Comparison of ENCODE assay signal across 16 cellular contexts in the genomic region with DNA sequence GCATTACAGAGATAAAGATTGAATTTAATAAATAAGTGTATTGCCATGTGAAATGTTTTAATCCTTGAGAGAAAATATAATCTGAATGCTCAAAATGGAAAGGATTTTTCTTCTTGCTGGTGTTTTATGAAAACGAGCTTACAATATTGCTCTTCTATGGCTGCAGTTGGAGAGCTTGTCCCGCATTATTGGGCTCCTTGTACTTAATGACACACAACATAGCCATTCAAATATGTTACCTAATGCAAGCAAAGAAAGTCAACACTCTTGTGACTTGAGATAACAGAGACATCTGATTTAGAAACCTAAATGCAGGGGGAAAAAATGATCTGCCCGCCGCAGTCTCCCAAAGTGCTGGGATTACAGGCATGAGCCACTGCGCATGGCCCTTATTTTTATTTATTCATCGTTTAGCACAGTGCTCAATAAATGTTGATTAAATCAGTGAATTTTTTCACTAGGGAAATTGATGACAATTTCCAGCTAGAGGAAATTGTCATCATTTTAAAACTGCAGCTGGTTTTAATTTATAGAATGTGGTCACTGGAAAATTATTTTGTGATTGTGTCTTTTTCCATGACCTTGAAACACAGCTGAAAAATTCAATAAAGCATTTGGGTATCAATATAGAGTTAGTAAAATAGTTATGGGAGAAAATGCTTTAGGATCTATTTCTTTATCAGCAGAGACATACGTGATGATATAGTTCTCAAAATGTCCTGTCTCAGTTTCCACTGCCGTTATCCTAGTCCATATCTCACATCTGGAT. TPM values are rescaled to one million over a fixed set of nuclear protein-coding genes. Genes with fewer than 3 reads are reported as not detected.
DNase-seq lines count a peak whose midpoint lies in the region; ATAC-seq and TF ChIP-seq lines count a peak whose summit lies in the region.
"Had no signal": no experiment of that assay in that cellular context is flagged by ENCODE, and none has a peak within 500 bp of the region (broad histone marks: within the 10 kb centered on the region; RNA-seq: fewer than 3 reads in every experiment).

No MANE protein-coding gene starts in this region.

- ATAC-seq in right lobe of liver (no peak), GM21515 (IDR thresholded peaks at IDR 0.05; ENCODE audit: unreplicated experiment) (no peak)

- H3K9ac ChIP-seq in adipocyte (ENCODE audit: low read length) (peak overlapping the region; percentile 95), subcutaneous abdominal adipose tissue (ENCODE audit: low read length in 5 of 5) (peak overlapping the region in 3 of 5 donors; percentile 37 to 86 (median 66)), neuronal stem cell (ENCODE audit: low read depth, low read length, poor library complexity) (no peak overlapping the region)

- H3K9me3 ChIP-seq in adipocyte (ENCODE audit: control insufficient read depth, low read length) (no peaks in the 10 kb centered on the region), right lobe of liver (no peaks in the 10 kb centered on the region), subcutaneous abdominal adipose tissue (ENCODE audit: control insufficient read depth in 5 of 5, low read length in 5 of 5) (no peaks in the 10 kb centered on the region), neuronal stem cell (replicated peaks in 1 of 2; ENCODE audit: control insufficient read depth in 2 of 2, insufficient read depth in 1 of 2, low read depth in 1 of 2, low read length in 2 of 2) (no peaks in the 10 kb centered on the region)
- H3K9me3 ChIP-seq: HAP-1, SJSA1 had no signal

- no peak overlapping the region for H2BK5ac ChIP-seq in neuronal stem cell (ENCODE audit: low read length)

- TF ChIP-seq CTCF in HFFc6 (IDR thresholded peaks at IDR 0.05) (no peak), right lobe of liver (IDR thresholded peaks at IDR 0.05) (no peak)

- H3K4ac ChIP-seq in neuronal stem cell (ENCODE audit: low read length): no peak overlapping the region

- no peak overlapping the region for H4K8ac ChIP-seq in neuronal stem cell (ENCODE audit: low read depth, low read length)

- H3K18ac ChIP-seq in neuronal stem cell (ENCODE audit: low read length): no peak overlapping the region

- H3K36me3 ChIP-seq in adipocyte (ENCODE audit: control insufficient read depth, insufficient read depth, low read length, severe bottlenecking) (no peaks in the 10 kb centered on the region), right lobe of liver (no peaks in the 10 kb centered on the region), subcutaneous abdominal adipose tissue (ENCODE audit: control insufficient read depth in 5 of 5, insufficient read depth in 5 of 5, low read length in 5 of 5) (no peaks in the 10 kb centered on the region), neuronal stem cell (replicated peaks in 1 of 2; ENCODE audit: control insufficient read depth in 2 of 2, insufficient read depth in 2 of 2, low read length in 2 of 2) (peaks cover 0 to 5% of the 10 kb centered on the region in 2 donors)
- H3K36me3 ChIP-seq: HAP-1 had no signal

- H3K14ac ChIP-seq in neuronal stem cell (ENCODE audit: low read length): no peak overlapping the region

- no peak overlapping the region for H2BK120ac ChIP-seq in neuronal stem cell (ENCODE audit: low read depth, low read length)

- no peak overlapping the region for H4K91ac ChIP-seq in neuronal stem cell (ENCODE audit: low read depth, low read length, poor library complexity)

- H3K36me3 Mint-ChIP-seq in HFFc6 (ENCODE audit: low read depth): peaks cover 11% of the 10 kb centered on the region

- H3K9me3 Mint-ChIP-seq in HFFc6: no peaks in the 10 kb centered on the region

- H3K23ac ChIP-seq in neuronal stem cell (ENCODE audit: low read depth, low read length, poor library complexity): no peak overlapping the region

- 67% methylated on average over 8 of the region's 8 CpGs for WGBS in right lobe of liver (ENCODE audit: insufficient coverage, low coverage, low lambda C conversion rate, missing lambda C conversion rate)
- WGBS in neuronal stem cell (ENCODE audit: extremely low coverage in 2 of 2, insufficient read length in 2 of 2, insufficient replicate concordance in 1 of 2), 2 donors: no CpG with 5 or more reads among the region's 8 CpGs

- TF ChIP-seq POLR2A in right lobe of liver (IDR thresholded peaks at IDR 0.05): no peak

- H3K4me3 Mint-ChIP-seq in HFFc6: peak overlapping the region; percentile 89

- no peak overlapping the region for H2AK5ac ChIP-seq in neuronal stem cell (ENCODE audit: low read depth, low read length)

- intact Hi-C loops in right lobe of liver (cut with DNase I): no loop called here

- H3K27me3 ChIP-seq in adipocyte (replicated peaks; ENCODE audit: control insufficient read depth, insufficient read depth, low read length) (no peaks in the 10 kb centered on the region), right lobe of liver (no peaks in the 10 kb centered on the region), subcutaneous abdominal adipose tissue (ENCODE audit: control insufficient read depth in 5 of 5, insufficient read depth in 4 of 5, low read length in 5 of 5) (no peaks in the 10 kb centered on the region), neuronal stem cell (ENCODE audit: control insufficient read depth in 3 of 3, insufficient read depth in 3 of 3, low read depth in 1 of 3, low read length in 3 of 3) (peaks cover 0 to 11% (median 10%) of the 10 kb centered on the region in 3 experiments)
- H3K27me3 ChIP-seq: SJSA1 had no signal

- peaks cover 4% of the 10 kb centered on the region for H3K27me3 Mint-ChIP-seq in HFFc6 (ENCODE audit: insufficient read depth)

- H3K79me1 ChIP-seq in neuronal stem cell (ENCODE audit: low read depth, low read length): no peaks in the 10 kb centered on the region

- no peak for DNase-seq in HFFc6
- no peak for DNase-seq in adipocyte (ENCODE audit: low read depth)
- no peak for DNase-seq in right lobe of liver
- DNase-seq in NCI-H1417 (lab: John Stamatoyannopoulos, UW): no peak
- DNase-seq in pons (ENCODE audit: low spot score): no peak
- DNase-seq in neuronal stem cell (ENCODE audit: low spot score): no peak
- DNase-seq: activated CD4-positive, alpha-beta T cell treated with anti-CD3 and anti-CD28 coated beads, Interleukin-2, amount 50 U/mL, for 48 hours; activated effector memory CD4-positive, alpha-beta T cell treated with anti-CD3 and anti-CD28 coated beads, Interleukin-2, amount 50 U/mL, for 16 hours; DMS79 treated with DMSO at 0.1 percent for 48 hours; NCI-H1436; stimulated activated naive CD4-positive, alpha-beta T cell treated with Interleukin-2 at 50 U/mL for 16 hours had no signal

- H2AFZ ChIP-seq in neuronal stem cell (ENCODE audit: low read length): no peak overlapping the region

- no peak overlapping the region for H2BK15ac ChIP-seq in neuronal stem cell (ENCODE audit: low read length)

- H3K4me3 ChIP-seq in adipocyte (ENCODE audit: low read length) (peak overlapping the region; percentile 97), right lobe of liver (peak overlapping the region in 2 of 3 donors; percentile 80), subcutaneous abdominal adipose tissue (ENCODE audit: low read depth in 1 of 5, low read length in 5 of 5) (peak overlapping the region; percentile 15 to 93 (median 24)), neuronal stem cell (ENCODE audit: low read length in 2 of 2) (no peak overlapping the region)
- H3K4me3 ChIP-seq: HAP-1, SJSA1 had no signal

- H3K27ac Mint-ChIP-seq in HFFc6: peak overlapping the region; percentile 78

- H3K27ac ChIP-seq in right lobe of liver (peak overlapping the region in 2 of 3 donors; percentile 79 to 91), subcutaneous abdominal adipose tissue (ENCODE audit: low read depth, low read length) (peak overlapping the region; percentile 96), neuronal stem cell (replicated peaks; ENCODE audit: low read length) (no peak overlapping the region)
- H3K27ac ChIP-seq: C4-2B had no signal

- H3K4me2 ChIP-seq in neuronal stem cell (ENCODE audit: insufficient read depth, low read length, poor library complexity, severe bottlenecking): no peak overlapping the region

- peaks cover 43% of the 10 kb centered on the region for H3K4me1 Mint-ChIP-seq in HFFc6 (ENCODE audit: low read depth)

- H3K4me1 ChIP-seq in adipocyte (ENCODE audit: control insufficient read depth, insufficient read depth, low read length) (peaks cover 26% of the 10 kb centered on the region), right lobe of liver (peaks cover 0 to 23% (median 8%) of the 10 kb centered on the region in 4 donors), subcutaneous abdominal adipose tissue (ENCODE audit: control insufficient read depth in 5 of 5, insufficient read depth in 5 of 5, low read length in 5 of 5) (peaks cover 0 to 38% (median 35%) of the 10 kb centered on the region in 5 donors), neuronal stem cell (ENCODE audit: control insufficient read depth in 2 of 2, insufficient read depth in 1 of 2, low read depth in 1 of 2, low read length in 2 of 2) (peaks cover 2 to 5% of the 10 kb centered on the region in 2 donors)

- no peak overlapping the region for H2BK12ac ChIP-seq in neuronal stem cell (ENCODE audit: low read length)

RNA-seq across cellular contexts. Expression of gene PRKD3, which starts 2.4 kb away (rescaled TPM):
- 10 to 100 TPM; 19.9 to 33.7 (median 27.5) TPM for total RNA-seq in HFFc6 (2021; fragmentation: NEBNext Ultra II Directional; extraction: Animal tissue kit (Norgen Biotek cat#: 25700))
- total RNA-seq in right lobe of liver: 10 to 100 TPM in 4 of 6 experiments, 1 to 10 TPM in 2; 8.4 to 15.2 (median 10.9) TPM
- polyA plus RNA-seq in neuronal stem cell (2013, experiment 1 of 2): 23.0 TPM
- 23.0 TPM for polyA plus RNA-seq in neuronal stem cell (2013, experiment 2 of 2)

RNA-seq across cellular contexts. Expression of gene QPCT, which starts 17.4 kb away (rescaled TPM):
- total RNA-seq in HFFc6 (2021; fragmentation: NEBNext Ultra II Directional; extraction: Animal tissue kit (Norgen Biotek cat#: 25700)): 1 to 10 TPM; 4.4 to 7.2 (median 5.4) TPM
- total RNA-seq in right lobe of liver: 1 to 10 TPM in 3 of 6 experiments, under 1 TPM in 3; 0.55 to 1.5 (median 1.1) TPM
- 6.9 TPM for polyA plus RNA-seq in neuronal stem cell (2013, experiment 1 of 2)
- polyA plus RNA-seq in neuronal stem cell (2013, experiment 2 of 2): 7.3 TPM

Comparison
In these comparisons a context has a peak if more than half of its experiments do, and no peak if none do; other contexts are left out.
1. H3K4me3 ChIP-seq: peak in adipocyte (single experiment), right lobe of liver (2 of 3) and subcutaneous abdominal adipose tissue (5 of 5); none in neuronal stem cell (0 of 2).